Comparison of ENCODE assay signal across 1 cellular context in genomic region chr2:119647440-119648169, GRCh38.
TF ChIP-seq lines count a peak whose summit lies in the region.

No MANE protein-coding gene starts in this region.

TF ChIP-seq in GM23338, 12 proteins besides CTCF, POLR2A, EP300 and RAD21 (continued from another document):
- no peak for TF ChIP-seq EZH2 (IDR thresholded peaks at IDR 0.05; ENCODE audit: low read depth, unreplicated experiment)
- TF ChIP-seq, protein P1, sequence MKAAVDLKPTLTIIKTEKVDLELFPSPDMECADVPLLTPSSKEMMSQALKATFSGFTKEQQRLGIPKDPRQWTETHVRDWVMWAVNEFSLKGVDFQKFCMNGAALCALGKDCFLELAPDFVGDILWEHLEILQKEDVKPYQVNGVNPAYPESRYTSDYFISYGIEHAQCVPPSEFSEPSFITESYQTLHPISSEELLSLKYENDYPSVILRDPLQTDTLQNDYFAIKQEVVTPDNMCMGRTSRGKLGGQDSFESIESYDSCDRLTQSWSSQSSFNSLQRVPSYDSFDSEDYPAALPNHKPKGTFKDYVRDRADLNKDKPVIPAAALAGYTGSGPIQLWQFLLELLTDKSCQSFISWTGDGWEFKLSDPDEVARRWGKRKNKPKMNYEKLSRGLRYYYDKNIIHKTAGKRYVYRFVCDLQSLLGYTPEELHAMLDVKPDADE (IDR thresholded peaks at IDR 0.05) = no peak
- TF ChIP-seq, protein P2, sequence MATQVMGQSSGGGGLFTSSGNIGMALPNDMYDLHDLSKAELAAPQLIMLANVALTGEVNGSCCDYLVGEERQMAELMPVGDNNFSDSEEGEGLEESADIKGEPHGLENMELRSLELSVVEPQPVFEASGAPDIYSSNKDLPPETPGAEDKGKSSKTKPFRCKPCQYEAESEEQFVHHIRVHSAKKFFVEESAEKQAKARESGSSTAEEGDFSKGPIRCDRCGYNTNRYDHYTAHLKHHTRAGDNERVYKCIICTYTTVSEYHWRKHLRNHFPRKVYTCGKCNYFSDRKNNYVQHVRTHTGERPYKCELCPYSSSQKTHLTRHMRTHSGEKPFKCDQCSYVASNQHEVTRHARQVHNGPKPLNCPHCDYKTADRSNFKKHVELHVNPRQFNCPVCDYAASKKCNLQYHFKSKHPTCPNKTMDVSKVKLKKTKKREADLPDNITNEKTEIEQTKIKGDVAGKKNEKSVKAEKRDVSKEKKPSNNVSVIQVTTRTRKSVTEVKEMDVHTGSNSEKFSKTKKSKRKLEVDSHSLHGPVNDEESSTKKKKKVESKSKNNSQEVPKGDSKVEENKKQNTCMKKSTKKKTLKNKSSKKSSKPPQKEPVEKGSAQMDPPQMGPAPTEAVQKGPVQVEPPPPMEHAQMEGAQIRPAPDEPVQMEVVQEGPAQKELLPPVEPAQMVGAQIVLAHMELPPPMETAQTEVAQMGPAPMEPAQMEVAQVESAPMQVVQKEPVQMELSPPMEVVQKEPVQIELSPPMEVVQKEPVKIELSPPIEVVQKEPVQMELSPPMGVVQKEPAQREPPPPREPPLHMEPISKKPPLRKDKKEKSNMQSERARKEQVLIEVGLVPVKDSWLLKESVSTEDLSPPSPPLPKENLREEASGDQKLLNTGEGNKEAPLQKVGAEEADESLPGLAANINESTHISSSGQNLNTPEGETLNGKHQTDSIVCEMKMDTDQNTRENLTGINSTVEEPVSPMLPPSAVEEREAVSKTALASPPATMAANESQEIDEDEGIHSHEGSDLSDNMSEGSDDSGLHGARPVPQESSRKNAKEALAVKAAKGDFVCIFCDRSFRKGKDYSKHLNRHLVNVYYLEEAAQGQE (IDR thresholded peaks at IDR 0.05; ENCODE audit: unreplicated experiment) = no peak
TF ChIP-seq in GM23338: peak in this region for 0.
